In the genomic region with DNA sequence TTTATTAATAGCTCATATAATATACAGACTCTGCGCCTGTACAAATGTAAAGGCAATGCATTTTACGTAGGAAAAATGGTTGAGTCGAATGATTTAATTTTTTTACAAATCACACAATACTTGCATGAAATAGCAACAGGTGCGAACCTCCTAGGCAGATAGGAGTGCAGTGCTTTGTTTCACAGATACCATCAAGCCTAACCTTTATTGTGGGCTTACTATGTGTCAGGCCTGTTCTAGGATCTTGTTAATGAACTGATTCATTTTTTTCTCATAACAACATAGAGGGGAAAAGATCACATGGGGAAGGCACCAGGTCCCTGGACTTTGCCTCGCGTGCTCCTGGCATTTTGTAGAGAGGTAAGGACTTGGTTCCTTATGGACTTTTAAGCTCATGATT, we compare ENCODE assay signal across 17 cellular contexts.
"Had no signal": no experiment of that assay in that cellular context is flagged by ENCODE, and none has a peak within 500 bp of the region (broad histone marks: within the 10 kb centered on the region; RNA-seq: fewer than 3 reads in every experiment).

No MANE protein-coding gene starts in this region.

- ATAC-seq: effector memory CD8-positive, alpha-beta T cell; heart right ventricle; left lung; WTC11 had no signal

- H3K27ac ChIP-seq: esophagus squamous epithelium, heart right ventricle, left lung, neural progenitor cell, suprapubic skin, transverse colon, uterus had no signal

- DNase-seq: activated CD4-positive, alpha-beta T cell treated with anti-CD3 and anti-CD28 coated beads, Interleukin-2, amount 10 ng/mL, durations not matched to agents 7 days and 5 days; activated gamma-delta T cell; anterior cingulate cortex; effector memory CD8-positive, alpha-beta T cell; esophagus squamous epithelium; heart right ventricle; left lung; mammary epithelial cell; stimulated activated naive CD4-positive, alpha-beta T cell treated with Interleukin-2 at 50 U/mL for 16 hours; T-helper 2 cell; transverse colon; uterus had no signal

- H3K4me1 ChIP-seq: esophagus squamous epithelium, left lung, suprapubic skin, uterus had no signal

- H3K4me3 ChIP-seq: esophagus squamous epithelium, heart right ventricle, left lung, neural progenitor cell, suprapubic skin, transverse colon, uterus had no signal

- H2AFZ ChIP-seq: neural progenitor cell had no signal

- H3K36me3 Mint-ChIP-seq: brain, neural progenitor cell, WTC11 had no signal

- H3K36me3 ChIP-seq: esophagus squamous epithelium, heart right ventricle, left lung, neural progenitor cell, suprapubic skin, transverse colon, uterus had no signal

- H3K27me3 ChIP-seq: esophagus squamous epithelium, heart right ventricle, left lung, neural progenitor cell, suprapubic skin, transverse colon, uterus had no signal

- H3K9me3 Mint-ChIP-seq: activated CD4-positive, alpha-beta T cell treated with anti-CD3 and anti-CD28 coated beads, Interleukin-2, amount 10 ng/mL, durations not matched to agents 7 days and 5 days; brain; effector memory CD8-positive, alpha-beta T cell; neural progenitor cell; WTC11 had no signal

- H3K27me3 Mint-ChIP-seq: activated CD4-positive, alpha-beta T cell treated with anti-CD3 and anti-CD28 coated beads, Interleukin-2, amount 10 ng/mL, durations not matched to agents 7 days and 5 days; effector memory CD8-positive, alpha-beta T cell had no signal

- H3K9me3 ChIP-seq: esophagus squamous epithelium, heart right ventricle, left lung, suprapubic skin, transverse colon, uterus had no signal

- H3K4me3 Mint-ChIP-seq: activated CD4-positive, alpha-beta T cell treated with anti-CD3 and anti-CD28 coated beads, Interleukin-2, amount 10 ng/mL, durations not matched to agents 7 days and 5 days; brain; effector memory CD8-positive, alpha-beta T cell; neural progenitor cell; WTC11 had no signal

- H3K27ac Mint-ChIP-seq: activated CD4-positive, alpha-beta T cell treated with anti-CD3 and anti-CD28 coated beads, Interleukin-2, amount 10 ng/mL, durations not matched to agents 7 days and 5 days; brain; neural progenitor cell; progenitor cell of endocrine pancreas; WTC11 had no signal

- H3K9ac ChIP-seq: neural progenitor cell had no signal
